ENCODE assay signal across 22 cellular contexts in genomic region chr9:78831726-78832125, GRCh38.
"Had no signal": no experiment of that assay in that cellular context is flagged by ENCODE, and none has a peak within 500 bp of the region (broad histone marks: within the 10 kb centered on the region; RNA-seq: fewer than 3 reads in every experiment).

No MANE protein-coding gene starts in this region.

- DNase-seq: effector memory CD4-positive, alpha-beta T cell; foreskin fibroblast; glutamatergic neuron; left ventricle myocardium inferior; lower lobe of right lung; occipital lobe; retina; stimulated activated CD4-positive, alpha-beta T cell treated with anti-CD3 and anti-CD28 coated beads, Interleukin-2, amount 100 ng/mL, for 24 hours; stimulated activated CD4-positive, alpha-beta T cell treated with anti-CD3 and anti-CD28 coated beads, Interleukin-4, amount 100 ng/mL, for 4 hours; stimulated activated naive B cell treated with anti-CD40 and anti-IgM and Interleukin-4, amounts not matched to agents 10 μg/mL and 1 μg/mL and 100 μg/mL, for 72 hours; stimulated activated naive CD8-positive, alpha-beta T cell treated with anti-CD3 and anti-CD28 coated beads, Interleukin-15, amount 100 ng/mL, for 72 hours; testis had no signal

- H3K9me3 ChIP-seq: gastroesophageal sphincter, left ventricle myocardium inferior, lower lobe of right lung, prostate gland, testis, tibial nerve had no signal

- H3K4me1 Mint-ChIP-seq: memory B cell; mesothelial cell of epicardium; stimulated activated naive CD8-positive, alpha-beta T cell treated with anti-CD3 and anti-CD28 coated beads, Interleukin-15, amount 100 ng/mL, for 72 hours had no signal

- H3K4me3 Mint-ChIP-seq: memory B cell; mesothelial cell of epicardium; natural killer cell treated with Interleukin-12 subunit alpha and Interleukin-12 subunit beta and Interleukin-15 and Interleukin-18, amount 100 ng/mL, for 72 hours; stimulated activated naive B cell treated with anti-CD40 and anti-IgM and Interleukin-4, amounts not matched to agents 10 μg/mL and 1 μg/mL and 100 μg/mL, for 72 hours; stimulated activated naive CD8-positive, alpha-beta T cell treated with anti-CD3 and anti-CD28 coated beads, Interleukin-15, amount 100 ng/mL, for 72 hours had no signal

- H3K27ac ChIP-seq: gastroesophageal sphincter, left ventricle myocardium inferior, lower lobe of right lung, parathyroid adenoma, prostate gland, skin epidermis, testis, tibial nerve had no signal

- H3K27ac Mint-ChIP-seq: memory B cell; mesothelial cell of epicardium; natural killer cell treated with Interleukin-12 subunit alpha and Interleukin-12 subunit beta and Interleukin-15 and Interleukin-18, amount 100 ng/mL, for 72 hours; stimulated activated naive B cell treated with anti-CD40 and anti-IgM and Interleukin-4, amounts not matched to agents 10 μg/mL and 1 μg/mL and 100 μg/mL, for 72 hours; stimulated activated naive CD8-positive, alpha-beta T cell treated with anti-CD3 and anti-CD28 coated beads, Interleukin-15, amount 100 ng/mL, for 72 hours had no signal

- H3K9me3 Mint-ChIP-seq: memory B cell; natural killer cell treated with Interleukin-12 subunit alpha and Interleukin-12 subunit beta and Interleukin-15 and Interleukin-18, amount 100 ng/mL, for 72 hours; stimulated activated naive B cell treated with anti-CD40 and anti-IgM and Interleukin-4, amounts not matched to agents 10 μg/mL and 1 μg/mL and 100 μg/mL, for 72 hours; stimulated activated naive CD8-positive, alpha-beta T cell treated with anti-CD3 and anti-CD28 coated beads, Interleukin-15, amount 100 ng/mL, for 72 hours had no signal

- ATAC-seq: esophagus mucosa; gastroesophageal sphincter; lower lobe of right lung; natural killer cell treated with Interleukin-12 subunit alpha and Interleukin-12 subunit beta and Interleukin-15 and Interleukin-18, amount 100 ng/mL, for 72 hours; sciatic nerve; stimulated activated naive B cell treated with anti-CD40 and anti-IgM and Interleukin-4, amounts not matched to agents 10 μg/mL and 1 μg/mL and 100 μg/mL, for 72 hours; stimulated activated naive CD8-positive, alpha-beta T cell treated with anti-CD3 and anti-CD28 coated beads, Interleukin-15, amount 100 ng/mL, for 72 hours had no signal

- H3K4me1 ChIP-seq: gastroesophageal sphincter, left ventricle myocardium inferior, lower lobe of right lung, parathyroid adenoma, prostate gland, testis, tibial nerve had no signal

- H3K4me3 ChIP-seq: gastroesophageal sphincter, left ventricle myocardium inferior, lower lobe of right lung, prostate gland, skin epidermis, testis, tibial nerve had no signal

- H3K27me3 ChIP-seq: gastroesophageal sphincter, testis, tibial nerve had no signal

- H3K36me3 ChIP-seq: gastroesophageal sphincter, left ventricle myocardium inferior, lower lobe of right lung, prostate gland, tibial nerve had no signal

- H3K36me3 Mint-ChIP-seq: memory B cell; mesothelial cell of epicardium; natural killer cell treated with Interleukin-12 subunit alpha and Interleukin-12 subunit beta and Interleukin-15 and Interleukin-18, amount 100 ng/mL, for 72 hours; stimulated activated naive B cell treated with anti-CD40 and anti-IgM and Interleukin-4, amounts not matched to agents 10 μg/mL and 1 μg/mL and 100 μg/mL, for 72 hours had no signal

- H3K27me3 Mint-ChIP-seq: natural killer cell treated with Interleukin-12 subunit alpha and Interleukin-12 subunit beta and Interleukin-15 and Interleukin-18, amount 100 ng/mL, for 72 hours had no signal
